In genomic region chr15:95556866-95557225, GRCh38 we compare ENCODE assay signal across 14 cellular contexts.
A peak's percentile ranks its signal among the peaks of the same experiment; 100 is the strongest.
DNase-seq lines count a peak whose midpoint lies in the region; ATAC-seq and TF ChIP-seq lines count a peak whose summit lies in the region.
"Had no signal": no experiment of that assay in that cellular context is flagged by ENCODE, and none has a peak within 500 bp of the region (broad histone marks: within the 10 kb centered on the region; RNA-seq: fewer than 3 reads in every experiment).

No MANE protein-coding gene starts in this region.

- H3K27ac ChIP-seq in smooth muscle cell (ENCODE audit: low read depth) = peak overlapping the region; percentile 90
- H3K27ac ChIP-seq: HL-60 had no signal

- no peaks in the 10 kb centered on the region for H3K79me2 ChIP-seq in smooth muscle cell (ENCODE audit: low read depth)

- H3K4me3 ChIP-seq in astrocyte of the cerebellum (ENCODE audit: low read depth, low read length) = no peak overlapping the region
- peak overlapping the region; percentile 4 for H3K4me3 ChIP-seq in smooth muscle cell
- H3K4me3 ChIP-seq in BE2C (ENCODE audit: low read depth, low read length) = no peak overlapping the region
- H3K4me3 ChIP-seq: mucosa of descending colon had no signal

- no peak overlapping the region for H3K4me3 Mint-ChIP-seq in HFFc6

- H3K4me1 ChIP-seq in smooth muscle cell (ENCODE audit: low read depth) = peaks cover 14% of the 10 kb centered on the region
- H3K4me1 ChIP-seq in BE2C = no peaks in the 10 kb centered on the region

- peak overlapping the region; percentile 69 for H3K9ac ChIP-seq in smooth muscle cell (ENCODE audit: low read depth)

- H2AFZ ChIP-seq in smooth muscle cell (ENCODE audit: low read depth) = peak overlapping the region; percentile 75

- 28% methylated on average over 6 of the region's 6 CpGs for WGBS in smooth muscle cell (ENCODE audit: low lambda C conversion rate)

- ATAC-seq in GM21723 (IDR thresholded peaks at IDR 0.05; ENCODE audit: unreplicated experiment) = no peak
- ATAC-seq in GM19351 (IDR thresholded peaks at IDR 0.05; ENCODE audit: unreplicated experiment) = no peak

- TF ChIP-seq CTCF in HFFc6 (IDR thresholded peaks at IDR 0.05) = no peak
- TF ChIP-seq CTCF in astrocyte of the cerebellum (IDR thresholded peaks at IDR 0.05; ENCODE audit: low read depth, low read length, missing control alignments) = no peak
- no peak for TF ChIP-seq CTCF in smooth muscle cell (IDR thresholded peaks at IDR 0.05; ENCODE audit: borderline replicate concordance, insufficient read depth, poor library complexity, severe bottlenecking)
- no peak for TF ChIP-seq CTCF in BE2C (IDR thresholded peaks at IDR 0.05; ENCODE audit: low read depth, low read length)

- no peaks in the 10 kb centered on the region for H3K9me3 ChIP-seq in smooth muscle cell (replicated peaks; ENCODE audit: low read depth)
- H3K9me3 ChIP-seq in BE2C = no peaks in the 10 kb centered on the region
- H3K9me3 ChIP-seq: mucosa of descending colon had no signal

- no peak for DNase-seq in HFFc6
- DNase-seq in astrocyte of the cerebellum (ENCODE audit: low read depth) = peak; percentile 47
- peak; percentile 85 for DNase-seq in kidney glomerular epithelial cell (lab: John Stamatoyannopoulos, UW)
- DNase-seq in smooth muscle cell (lab: John Stamatoyannopoulos, UW; ENCODE audit: unreplicated experiment) = no peak
- DNase-seq in BE2C = no peak
- DNase-seq in GOT3 (lab: John Stamatoyannopoulos, UW) = no peak
- DNase-seq: effector CD4-positive, alpha-beta T cell; hippocampal formation; mucosa of descending colon; NCI-H1092; NCI-H774 had no signal

- H3K4me2 ChIP-seq in smooth muscle cell = peak overlapping the region; percentile 78

- H3K27me3 ChIP-seq in smooth muscle cell (ENCODE audit: low read depth) (no peaks in the 10 kb centered on the region), BE2C (no peaks in the 10 kb centered on the region)

- H3K36me3 Mint-ChIP-seq in HFFc6 (ENCODE audit: low read depth) = no peaks in the 10 kb centered on the region

- peaks cover 6% of the 10 kb centered on the region for H3F3A ChIP-seq in smooth muscle cell (ENCODE audit: low read depth)

- H3K27ac Mint-ChIP-seq in HFFc6 = peak overlapping the region; percentile 25; the same call in 1 of the 2 replicates

- H3K9me3 Mint-ChIP-seq in HFFc6 = no peaks in the 10 kb centered on the region

- H3K4me1 Mint-ChIP-seq in HFFc6 (ENCODE audit: low read depth) = peaks cover 52% of the 10 kb centered on the region

- in situ Hi-C loops in astrocyte of the cerebellum (cut with HindIII; ENCODE audit: low sequenced_read_pairs) = no loop called here

- no peaks in the 10 kb centered on the region for H3K27me3 Mint-ChIP-seq in HFFc6 (ENCODE audit: insufficient read depth)

- no peaks in the 10 kb centered on the region for H3K36me3 ChIP-seq in smooth muscle cell (ENCODE audit: low read depth)
- no peaks in the 10 kb centered on the region for H3K36me3 ChIP-seq in BE2C

- H4K20me1 ChIP-seq in smooth muscle cell (ENCODE audit: low read depth) = no peaks in the 10 kb centered on the region

Comparison
In these comparisons a context has a peak if more than half of its experiments do, and no peak if none do; other contexts are left out.
1. DNase-seq: peak in astrocyte of the cerebellum (single experiment) and kidney glomerular epithelial cell (single experiment); none in HFFc6 (single experiment), smooth muscle cell (single experiment), BE2C (single experiment) and GOT3 (single experiment).